Comparison of ENCODE assay signal across 13 cellular contexts in the genomic region with DNA sequence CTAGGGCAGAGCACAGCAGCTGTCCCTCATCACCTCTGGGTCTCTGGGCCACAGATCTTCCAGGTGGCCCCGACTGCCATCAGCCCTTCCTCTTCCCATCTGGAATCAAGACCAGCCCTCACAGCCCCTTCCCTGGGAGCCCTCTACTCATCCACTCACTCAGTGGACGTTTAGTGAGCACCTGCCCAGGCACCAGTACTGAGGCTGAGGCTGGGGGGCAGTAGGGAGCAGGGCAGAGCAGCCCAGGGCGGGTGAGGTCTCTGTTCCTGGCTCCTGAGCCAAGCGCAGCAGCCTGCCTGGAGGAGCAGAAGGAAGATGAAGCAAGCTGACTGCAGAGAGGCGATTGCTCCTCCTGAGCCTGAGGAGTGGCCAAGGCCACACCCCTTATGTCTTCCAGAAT. TPM values are rescaled to one million over a fixed set of nuclear protein-coding genes. Genes with fewer than 3 reads are reported as not detected.
DNase-seq lines count a peak whose midpoint lies in the region; ATAC-seq and TF ChIP-seq lines count a peak whose summit lies in the region.
"Had no signal": no experiment of that assay in that cellular context is flagged by ENCODE, and none has a peak within 500 bp of the region (broad histone marks: within the 10 kb centered on the region; RNA-seq: fewer than 3 reads in every experiment).

No MANE protein-coding gene starts in this region.

- H3K79me2 ChIP-seq in DND-41 (ENCODE audit: insufficient read depth, low read length): no peaks in the 10 kb centered on the region

- peaks cover 5% of the 10 kb centered on the region for H3K4me1 Mint-ChIP-seq in chondrocyte (ENCODE audit: low read depth)
- H3K4me1 Mint-ChIP-seq: activated T-helper 17 cell treated with anti-CD3 and anti-CD28 coated beads, Interleukin-2, amount 50 U/mL, for 72 hours had no signal

- H4K20me1 ChIP-seq in DND-41 (ENCODE audit: insufficient read depth, low read length): no peaks in the 10 kb centered on the region; the same call in 1 of the 2 replicates

- no peak overlapping the region for H2AFZ ChIP-seq in DND-41 (ENCODE audit: low read depth, low read length)

- peaks cover 7% of the 10 kb centered on the region for H3K27me3 Mint-ChIP-seq in chondrocyte (ENCODE audit: low read depth)
- H3K27me3 Mint-ChIP-seq: brain had no signal

- H3K9me3 Mint-ChIP-seq in chondrocyte (ENCODE audit: low read depth): no peaks in the 10 kb centered on the region
- H3K9me3 Mint-ChIP-seq: activated T-helper 17 cell treated with anti-CD3 and anti-CD28 coated beads, Interleukin-2, amount 50 U/mL, for 72 hours; brain had no signal

- no peak overlapping the region for H3K27ac Mint-ChIP-seq in chondrocyte (ENCODE audit: unreplicated experiment)
- H3K27ac Mint-ChIP-seq: activated T-helper 17 cell treated with anti-CD3 and anti-CD28 coated beads, Interleukin-2, amount 50 U/mL, for 72 hours; brain had no signal

- H3K36me3 Mint-ChIP-seq in chondrocyte (ENCODE audit: low read depth): no peaks in the 10 kb centered on the region

- TF ChIP-seq CTCF in DND-41 (IDR thresholded peaks at IDR 0.05; ENCODE audit: borderline replicate concordance, extremely low read depth, low read length, poor library complexity, severe bottlenecking) (peak; percentile 35), chondrocyte (IDR thresholded peaks at IDR 0.05) (peak; percentile 25)

- no peak overlapping the region for H3K27ac ChIP-seq in DND-41 (ENCODE audit: low read length)
- H3K27ac ChIP-seq: HL-60, prostate gland had no signal

- no peak overlapping the region for H3K9ac ChIP-seq in DND-41 (ENCODE audit: low read depth, low read length)

- ATAC-seq in DND-41 (ENCODE audit: insufficient read depth, low read depth): peak; percentile 45; the same call in 1 of the 3 replicates
- ATAC-seq in GM18511 (IDR thresholded peaks at IDR 0.05; ENCODE audit: unreplicated experiment): no peak
- ATAC-seq: activated T-helper 17 cell treated with anti-CD3 and anti-CD28 coated beads, Interleukin-2, amount 50 U/mL, for 72 hours had no signal

- H3K9me3 ChIP-seq in DND-41 (ENCODE audit: insufficient read depth, low read length, severe bottlenecking): no peaks in the 10 kb centered on the region
- H3K9me3 ChIP-seq: prostate gland had no signal

- H3K36me3 ChIP-seq in DND-41 (ENCODE audit: insufficient read depth, low read length): no peaks in the 10 kb centered on the region
- no peaks in the 10 kb centered on the region for H3K36me3 ChIP-seq in H7 (replicated peaks; ENCODE audit: control insufficient read depth, insufficient read depth, low read length)
- H3K36me3 ChIP-seq: prostate gland had no signal

- no peaks in the 10 kb centered on the region for H3K4me1 ChIP-seq in DND-41 (ENCODE audit: insufficient read depth, low read length)
- H3K4me1 ChIP-seq: prostate gland had no signal

- DNase-seq in DND-41: no peak
- peak; percentile 90 for DNase-seq in H7
- DNase-seq in chondrocyte (ENCODE audit: low spot score): peak; percentile 48
- no peak for DNase-seq in nucleus accumbens (lab: John Stamatoyannopoulos, UW)
- DNase-seq in Ammon's horn (ENCODE audit: low spot score): no peak
- DNase-seq: NCI-H1092; NCI-H510A treated with DMSO at 0.1 percent for 48 hours; stimulated activated CD4-positive, alpha-beta T cell treated with anti-CD3 and anti-CD28 coated beads, Interleukin-4, amount 100 ng/mL, for 4 hours had no signal

- H3K4me3 ChIP-seq in DND-41 (ENCODE audit: low read depth in 1 of 2, low read length in 2 of 2) (no peak overlapping the region), H7 (ENCODE audit: insufficient read depth, low read depth, low read length) (no peak overlapping the region)
- H3K4me3 ChIP-seq: prostate gland had no signal

- H3K4me3 Mint-ChIP-seq in chondrocyte (ENCODE audit: unreplicated experiment): no peak overlapping the region
- H3K4me3 Mint-ChIP-seq: activated T-helper 17 cell treated with anti-CD3 and anti-CD28 coated beads, Interleukin-2, amount 50 U/mL, for 72 hours; brain had no signal

- no peaks in the 10 kb centered on the region for H3K27me3 ChIP-seq in DND-41 (ENCODE audit: insufficient read depth, low read length, poor library complexity)
- H3K27me3 ChIP-seq in H7 (ENCODE audit: control insufficient read depth, insufficient read depth, low read length): peaks cover 17% of the 10 kb centered on the region

- no peak overlapping the region for H3K4me2 ChIP-seq in DND-41 (ENCODE audit: insufficient read depth, low read length)

RNA-seq across cellular contexts. Expression of a gene that starts 5.5 kb away (rescaled TPM):
- total RNA-seq in H7 (2014; rRNA removed; shearing (Covaris generic)): 1.7 and 3.4 TPM in 2 replicates
- total RNA-seq in chondrocyte: 3.0 to 4.3 TPM (median 4.1 TPM) in 3 replicates

RNA-seq across cellular contexts. Expression of a gene that starts 21.8 kb away (rescaled TPM):
- total RNA-seq in H7 (2014; rRNA removed; shearing (Covaris generic)): 9.5 and 11.3 TPM in 2 replicates
- total RNA-seq in chondrocyte: 37.6 to 39.8 TPM (median 39.3 TPM) in 3 replicates

RNA-seq across cellular contexts. Expression of a gene that starts 23.5 kb away (rescaled TPM):
- 42.1 and 54.5 TPM in 2 replicates for total RNA-seq in H7 (2014; rRNA removed; shearing (Covaris generic))
- 47.4 to 64.5 TPM (median 47.9 TPM) in 3 replicates for total RNA-seq in chondrocyte

RNA-seq across cellular contexts. Expression of a gene that starts 27.9 kb away (rescaled TPM):
- 24.0 and 27.6 TPM in 2 replicates for total RNA-seq in H7 (2014; rRNA removed; shearing (Covaris generic))
- total RNA-seq in chondrocyte: 33.9 to 42.6 TPM (median 34.7 TPM) in 3 replicates

RNA-seq across cellular contexts. Expression of a gene that starts 43.4 kb away (rescaled TPM):
- not detected in 2 replicates for total RNA-seq in H7 (2014; rRNA removed; shearing (Covaris generic))
- total RNA-seq in chondrocyte: not detected in 3 replicates

Comparison
In these comparisons a context has a peak if more than half of its experiments do, and no peak if none do; other contexts are left out.
1. DNase-seq: peak in H7 (single experiment) and chondrocyte (single experiment); none in DND-41 (single experiment), nucleus accumbens (0 of 56) and Ammon's horn (single experiment).